In the genomic region with DNA sequence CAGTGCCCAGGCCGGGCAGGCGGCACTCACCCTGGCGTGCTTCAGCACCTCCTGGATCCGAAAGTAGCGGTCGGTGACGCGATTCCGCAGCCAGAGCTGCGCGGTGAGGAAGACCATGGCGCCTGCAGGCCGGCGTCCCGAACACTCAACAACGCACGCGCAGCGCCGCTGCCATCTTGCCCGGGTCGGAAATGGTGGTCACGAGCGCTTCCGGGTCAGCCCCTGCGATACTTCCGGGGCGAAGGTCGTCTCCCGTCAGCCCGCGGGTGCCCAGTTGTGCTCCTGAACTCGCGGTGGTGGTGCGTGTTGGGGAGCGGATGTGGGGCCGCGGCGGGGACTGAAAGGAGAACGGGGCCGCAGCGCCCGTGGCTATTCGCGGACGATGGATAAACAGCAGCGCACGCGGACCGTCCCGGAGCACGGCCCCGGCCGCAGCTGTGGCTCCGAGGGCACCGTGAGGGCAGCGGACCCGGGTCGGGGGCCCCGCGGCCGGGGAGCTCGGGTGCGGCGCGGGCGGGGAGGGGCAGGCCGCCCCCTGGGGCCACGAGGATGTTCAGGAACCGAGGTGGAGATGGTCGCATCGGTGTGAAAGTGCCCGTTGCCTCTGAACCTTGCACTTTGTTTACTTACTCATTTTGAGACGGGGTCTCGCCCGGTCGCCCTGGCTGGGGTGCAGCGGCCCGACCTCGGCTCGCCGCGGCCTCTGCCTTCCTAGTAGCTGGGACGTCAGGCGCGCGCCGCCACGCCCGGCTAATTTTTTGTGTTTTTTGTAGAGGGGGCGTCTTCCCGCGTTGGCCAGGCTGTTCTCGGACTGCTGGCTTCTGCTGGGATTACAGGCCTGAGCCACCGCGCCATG, we compare ENCODE assay signal across 8 cellular contexts. TPM values are rescaled to one million over a fixed set of nuclear protein-coding genes. Genes with fewer than 3 reads are reported as not detected.
DNase-seq lines count a peak whose midpoint lies in the region; ATAC-seq and TF ChIP-seq lines count a peak whose summit lies in the region.

MRPL20 (minus strand) TSS at position 193 of the 856 bp plus-strand sequence; CDS start at position 117, 76 bp downstream.

- H3K4me3 Mint-ChIP-seq in IgD-negative memory B cell, result peak within 1 kb of the TSS; percentile 90 to 97 (median 94)

- H3K4me1 ChIP-seq in mucosa of descending colon (ENCODE audit: low read depth), result peaks cover 14% of the 10 kb centered on the region

- H3K9me3 Mint-ChIP-seq in IgD-negative memory B cell, result no peaks in the 10 kb centered on the region

- H3K27ac ChIP-seq in epithelial cell of prostate, result peak within 1 kb of the TSS; percentile 69

- H3K4me3 ChIP-seq in mucosa of descending colon, result peak within 1 kb of the TSS; percentile 91

- TF ChIP-seq CTCF in mucosa of descending colon (IDR thresholded peaks at IDR 0.05), result no peak

- peak; percentile 94 for ATAC-seq in GM21529 (IDR thresholded peaks at IDR 0.05; ENCODE audit: unreplicated experiment)
- ATAC-seq in mucosa of descending colon, result peak; percentile 99

- DNase-seq in DMS114 treated with DMSO at 0.1 percent for 48 hours (lab: John Stamatoyannopoulos, UW; ENCODE audit: unreplicated experiment) (peak; percentile 72), OCI-M1 (lab: John Stamatoyannopoulos, UW) (peak; percentile 94), activated T-cell treated with anti-CD3 and anti-CD28 coated beads for 24 hours (ENCODE audit: low read depth) (peak; percentile 95), epithelial cell of prostate (ENCODE audit: low read depth, low spot score) (peak; percentile 52), mucosa of descending colon (peak; percentile 95 to 97 (median 96))
- DNase-seq in stimulated activated CD8-positive, alpha-beta memory T cell treated with anti-CD3 and anti-CD28 coated beads, Interleukin-4, amount 100 ng/mL, for 24 hours (ENCODE audit: low read depth), result peak; percentile 94

- peaks cover 6% of the 10 kb centered on the region for H3K36me3 Mint-ChIP-seq in IgD-negative memory B cell

- no peaks in the 10 kb centered on the region for H3K9me3 ChIP-seq in mucosa of descending colon

- H3K4me1 Mint-ChIP-seq in IgD-negative memory B cell, result peaks cover 4 to 17% (median 15%) of the 10 kb centered on the region in 3 donors

- H3K27ac Mint-ChIP-seq in IgD-negative memory B cell, result peak within 1 kb of the TSS; percentile 81 to 93 (median 93)

- intact Hi-C loops in mucosa of descending colon (cut with DNase I, micrococcal nuclease), result no loop called here

- H3K36me3 ChIP-seq in mucosa of descending colon (ENCODE audit: low read depth), result no peaks in the 10 kb centered on the region

- no peaks in the 10 kb centered on the region for H3K27me3 Mint-ChIP-seq in IgD-negative memory B cell

RNA-seq across cellular contexts. Expression of gene MRPL20, which starts in this region (rescaled TPM):
- polyA plus RNA-seq in IgD-negative memory B cell, result 144 TPM
- total RNA-seq in mucosa of descending colon, result 100 to 1,000 TPM in 2 of 3 donors, 10 to 100 TPM in 1; 75.7 to 106 (median 105) TPM

Comparison
In these comparisons a context has a peak if more than half of its experiments do, and no peak if none do; other contexts are left out.
1. Peak in every context shown above with its lines: DNase-seq, ATAC-seq, H3K4me3 ChIP-seq and H3K27ac ChIP-seq.